Comparison of ENCODE assay signal across 9 cellular contexts in genomic region chr3:165185707-165186327, GRCh38. TPM values are rescaled to one million over a fixed set of nuclear protein-coding genes. Genes with fewer than 3 reads are reported as not detected.
DNase-seq lines count a peak whose midpoint lies in the region; ATAC-seq and TF ChIP-seq lines count a peak whose summit lies in the region.
"Had no signal": no experiment of that assay in that cellular context is flagged by ENCODE, and none has a peak within 500 bp of the region (broad histone marks: within the 10 kb centered on the region; RNA-seq: fewer than 3 reads in every experiment).

No MANE protein-coding gene starts in this region.

- CTCF ChIA-PET in RWPE1 (lab: Yijun Ruan, JAX) = interaction anchor here (0.7 kb wide), 1 partner anchor 782 kb away, joined by 3 read pairs; no protein-coding TSS in a partner anchor

- H3K4me3 Mint-ChIP-seq in mesothelial cell of epicardium = no peak overlapping the region

- TF ChIP-seq POLR2A in GM18505 (IDR thresholded peaks at IDR 0.05; ENCODE audit: borderline replicate concordance, extremely low read depth, insufficient read depth, insufficient read length) = no peak

- H3K27ac ChIP-seq in C4-2B = no peak overlapping the region
- H3K27ac ChIP-seq in RWPE1 = no peak overlapping the region
- no peak overlapping the region for H3K27ac ChIP-seq in dorsolateral prefrontal cortex

- POLR2A ChIA-PET in RWPE1 (lab: Yijun Ruan, JAX; ENCODE audit: low non-redundant PET) = no interaction called here

- H3K4me3 ChIP-seq in dorsolateral prefrontal cortex = no peak overlapping the region

- peak; percentile 74 for DNase-seq in NAMALWA (ENCODE audit: low spot score)
- DNase-seq in RWPE1 (ENCODE audit: low spot score) = peak; percentile 54
- DNase-seq in dorsolateral prefrontal cortex = peak in 5 of 10 donors; percentile 30 to 61 (median 48)
- DNase-seq in mesothelial cell of epicardium (ENCODE audit: low spot score in 2 of 2, unreplicated experiment in 2 of 2) = peak; percentile 25 to 48
- DNase-seq in cortex of kidney (lab: John Stamatoyannopoulos, UW) = no peak

- peak; percentile 95 for TF ChIP-seq CTCF in C4-2B (conservative IDR thresholded peaks at IDR 0.05)
- peak; percentile 82 for TF ChIP-seq CTCF in RWPE1 (conservative IDR thresholded peaks at IDR 0.05; ENCODE audit: low read depth)
- TF ChIP-seq CTCF in dorsolateral prefrontal cortex (IDR thresholded peaks at IDR 0.05 in 54 of 56, conservative IDR thresholded peaks at IDR 0.05 in 2 of 56; ENCODE audit: low read depth in 1 of 56, partially characterized antibody in 56 of 56) = peak; percentile 63 to 97 (median 85)
- peak; percentile 79 for TF ChIP-seq CTCF in mesothelial cell of epicardium (IDR thresholded peaks at IDR 0.05; ENCODE audit: unreplicated experiment)

- ATAC-seq in GM18505 (IDR thresholded peaks at IDR 0.05; ENCODE audit: unreplicated experiment) (peak; percentile 98), HG02798 (IDR thresholded peaks at IDR 0.05; ENCODE audit: poor library complexity, unreplicated experiment) (peak; percentile 98)

- H3K36me3 Mint-ChIP-seq in mesothelial cell of epicardium = no peaks in the 10 kb centered on the region

- no peaks in the 10 kb centered on the region for H3K9me3 Mint-ChIP-seq in mesothelial cell of epicardium

- no peaks in the 10 kb centered on the region for H3K27me3 ChIP-seq in dorsolateral prefrontal cortex

- no peak overlapping the region for H3K27ac Mint-ChIP-seq in mesothelial cell of epicardium

- intact Hi-C loops in dorsolateral prefrontal cortex (cut with DNase I) = no loop called here

- peaks cover 36% of the 10 kb centered on the region for H3K27me3 Mint-ChIP-seq in mesothelial cell of epicardium (ENCODE audit: low read depth)

- H3K4me1 Mint-ChIP-seq in mesothelial cell of epicardium = peaks cover 2% of the 10 kb centered on the region

RNA-seq across cellular contexts. Expression of gene SLITRK3, which starts 10.4 kb away (rescaled TPM):
- total RNA-seq in dorsolateral prefrontal cortex (10 to 100 TPM; 12.1 to 62.4 (median 36.8) TPM), mesothelial cell of epicardium (0.71 to 0.87 TPM (median 0.81 TPM) in 3 replicates)
- total RNA-seq: T-helper 2 cell treated with Interferon-gamma antibody and Interleukin-4, amounts not matched to agents 100 ng/mL and 5 ng/mL, for 36 hours had no signal
